ENCODE assay signal across 1 cellular context in genomic region chr16:67301080-67301757, GRCh38.
A peak's percentile ranks its signal among the peaks of the same experiment; 100 is the strongest.
TF ChIP-seq lines count a peak whose summit lies in the region.

No MANE protein-coding gene starts in this region.

TF ChIP-seq in HEK293, 187 proteins besides CTCF, POLR2A, EP300 and RAD21:
- peak; percentile 87 for TF ChIP-seq ZNF449 (tag by site-specific recombination; IDR thresholded peaks at IDR 0.05)
- no peak for TF ChIP-seq GFI1B (tag by site-specific recombination; IDR thresholded peaks at IDR 0.05)
